ENCODE assay signal across 1 cellular context in genomic region chr4:82786004-82786400, GRCh38.
TF ChIP-seq lines count a peak whose summit lies in the region.

No MANE protein-coding gene starts in this region.

TF ChIP-seq in neural cell, 6 proteins besides CTCF, POLR2A, EP300 and RAD21 (continued from another document):
- TF ChIP-seq, protein P1, sequence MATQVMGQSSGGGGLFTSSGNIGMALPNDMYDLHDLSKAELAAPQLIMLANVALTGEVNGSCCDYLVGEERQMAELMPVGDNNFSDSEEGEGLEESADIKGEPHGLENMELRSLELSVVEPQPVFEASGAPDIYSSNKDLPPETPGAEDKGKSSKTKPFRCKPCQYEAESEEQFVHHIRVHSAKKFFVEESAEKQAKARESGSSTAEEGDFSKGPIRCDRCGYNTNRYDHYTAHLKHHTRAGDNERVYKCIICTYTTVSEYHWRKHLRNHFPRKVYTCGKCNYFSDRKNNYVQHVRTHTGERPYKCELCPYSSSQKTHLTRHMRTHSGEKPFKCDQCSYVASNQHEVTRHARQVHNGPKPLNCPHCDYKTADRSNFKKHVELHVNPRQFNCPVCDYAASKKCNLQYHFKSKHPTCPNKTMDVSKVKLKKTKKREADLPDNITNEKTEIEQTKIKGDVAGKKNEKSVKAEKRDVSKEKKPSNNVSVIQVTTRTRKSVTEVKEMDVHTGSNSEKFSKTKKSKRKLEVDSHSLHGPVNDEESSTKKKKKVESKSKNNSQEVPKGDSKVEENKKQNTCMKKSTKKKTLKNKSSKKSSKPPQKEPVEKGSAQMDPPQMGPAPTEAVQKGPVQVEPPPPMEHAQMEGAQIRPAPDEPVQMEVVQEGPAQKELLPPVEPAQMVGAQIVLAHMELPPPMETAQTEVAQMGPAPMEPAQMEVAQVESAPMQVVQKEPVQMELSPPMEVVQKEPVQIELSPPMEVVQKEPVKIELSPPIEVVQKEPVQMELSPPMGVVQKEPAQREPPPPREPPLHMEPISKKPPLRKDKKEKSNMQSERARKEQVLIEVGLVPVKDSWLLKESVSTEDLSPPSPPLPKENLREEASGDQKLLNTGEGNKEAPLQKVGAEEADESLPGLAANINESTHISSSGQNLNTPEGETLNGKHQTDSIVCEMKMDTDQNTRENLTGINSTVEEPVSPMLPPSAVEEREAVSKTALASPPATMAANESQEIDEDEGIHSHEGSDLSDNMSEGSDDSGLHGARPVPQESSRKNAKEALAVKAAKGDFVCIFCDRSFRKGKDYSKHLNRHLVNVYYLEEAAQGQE (IDR thresholded peaks at IDR 0.05; ENCODE audit: borderline replicate concordance), result no peak
- TF ChIP-seq POLR2AphosphoS5 (IDR thresholded peaks at IDR 0.05) (no peak), MXI1 (conservative IDR thresholded peaks at IDR 0.05; ENCODE audit: poor library complexity, severe bottlenecking) (no peak), TAF1 (IDR thresholded peaks at IDR 0.05; ENCODE audit: low read depth) (no peak), SMC3 (conservative IDR thresholded peaks at IDR 0.05; ENCODE audit: poor library complexity) (no peak)
